In the genomic region with DNA sequence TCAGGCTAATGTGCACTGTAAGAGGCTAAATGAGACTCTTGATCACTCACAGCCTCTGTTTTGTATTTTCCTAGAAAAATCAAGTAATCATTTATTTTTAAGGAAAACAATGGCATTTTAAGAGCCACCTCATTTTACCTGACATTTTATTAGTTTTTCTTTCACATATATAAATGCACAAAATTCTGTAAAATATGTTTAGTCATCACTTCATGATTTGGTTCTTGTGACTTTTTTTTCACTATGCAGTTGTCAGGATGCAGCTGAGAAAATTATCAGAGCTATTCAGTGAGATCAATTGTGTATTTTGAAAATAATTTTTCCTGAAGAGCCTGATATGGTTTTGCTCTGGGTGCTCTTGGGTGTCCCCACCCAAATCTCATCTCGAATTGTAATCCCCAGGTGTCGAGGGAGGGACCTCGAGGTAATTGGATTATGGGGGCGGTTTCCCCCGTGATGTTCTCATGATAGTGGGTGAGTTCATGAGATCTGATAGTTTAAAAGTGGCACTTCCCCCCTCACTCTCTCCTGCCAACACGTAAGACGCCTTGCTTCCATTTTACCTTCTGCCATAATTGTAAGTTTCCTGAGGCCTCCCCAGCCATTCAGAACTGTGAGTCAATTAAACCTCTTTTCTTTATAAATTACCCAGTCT, we compare ENCODE assay signal across 24 cellular contexts.
"Had no signal": no experiment of that assay in that cellular context is flagged by ENCODE, and none has a peak within 500 bp of the region (broad histone marks: within the 10 kb centered on the region; RNA-seq: fewer than 3 reads in every experiment).

No MANE protein-coding gene starts in this region.

- DNase-seq: activated CD4-positive, alpha-beta memory T cell treated with anti-CD3 and anti-CD28 coated beads for 36 hours; activated CD4-positive, alpha-beta T cell treated with anti-CD3 and anti-CD28 coated beads, Interleukin-2, amount 10 ng/mL, durations not matched to agents 24 days and 14 days; activated naive CD8-positive, alpha-beta T cell treated with anti-CD3 and anti-CD28 coated beads, Interleukin-2, amount 50 U/mL, for 24 hours; activated T-cell treated with anti-CD3 and anti-CD28 coated beads, Interleukin-2, amount 50 U/mL, for 4 hours; amygdala; dermis blood vessel endothelial cell; effector CD8-positive, alpha-beta T cell; esophagus squamous epithelium; left cardiac atrium; left ventricle myocardium superior; naive B cell; nucleus accumbens; right cardiac atrium; spleen; stimulated activated naive CD4-positive, alpha-beta T cell; T1000; transverse colon; WERI-Rb-1 had no signal

- H3K9me3 ChIP-seq: esophagus squamous epithelium, spleen, transverse colon had no signal

- H3K36me3 ChIP-seq: esophagus squamous epithelium, spleen, transverse colon, WERI-Rb-1 had no signal

- FAIRE-seq: bronchial epithelial cell, colon, endometrium, keratinocyte had no signal

- H3K27ac ChIP-seq: epithelial cell of prostate, esophagus squamous epithelium, spleen, transverse colon, WERI-Rb-1 had no signal

- ATAC-seq: activated CD4-positive, CD25-positive, alpha-beta regulatory T cell treated with anti-CD3 and anti-CD28 coated beads, Interleukin-2, amount 50 U/mL, for 24 hours; activated naive CD8-positive, alpha-beta T cell treated with anti-CD3 and anti-CD28 coated beads, Interleukin-2, amount 50 U/mL, for 24 hours; activated T-cell treated with anti-CD3 and anti-CD28 coated beads, Interleukin-2, amount 50 U/mL, for 4 hours; left cardiac atrium; left ventricle myocardium superior; right cardiac atrium had no signal

- H3K27me3 ChIP-seq: esophagus squamous epithelium, spleen, transverse colon had no signal
